In genomic region chr11:123404626-123405025, GRCh38 we compare ENCODE assay signal across 23 cellular contexts. TPM values are rescaled to one million over a fixed set of nuclear protein-coding genes. Genes with fewer than 3 reads are reported as not detected.
DNase-seq lines count a peak whose midpoint lies in the region; TF ChIP-seq lines count a peak whose summit lies in the region.
"Had no signal": no experiment of that assay in that cellular context is flagged by ENCODE, and none has a peak within 500 bp of the region (broad histone marks: within the 10 kb centered on the region; RNA-seq: fewer than 3 reads in every experiment).

No MANE protein-coding gene starts in this region.

- peaks cover 4% of the 10 kb centered on the region for H3K4me1 ChIP-seq in HAP-1
- H3K4me1 ChIP-seq: body of pancreas, right lobe of liver, SJCRH30 had no signal

- no peaks in the 10 kb centered on the region for H3K9me3 Mint-ChIP-seq in T-helper 1 cell treated with Interleukin-12 subunit alpha and Interleukin-12 subunit beta and Interleukin-4 antibody, amounts not matched to agents 30 μg/mL and 1 μg/mL, for 36 hours
- H3K9me3 Mint-ChIP-seq: type B pancreatic cell had no signal

- peaks cover 43% of the 10 kb centered on the region for H3K4me1 Mint-ChIP-seq in T-helper 1 cell treated with Interleukin-12 subunit alpha and Interleukin-12 subunit beta and Interleukin-4 antibody, amounts not matched to agents 30 μg/mL and 1 μg/mL, for 36 hours (ENCODE audit: low read depth)

- in situ Hi-C loops in G401 (cut with HindIII; ENCODE audit: low sequenced_read_pairs) (no loop called here), HAP-1 (cut with MboI; ENCODE audit: low sequenced_read_pairs) (loop anchor here (5.0 kb wide), 2 partner anchors 73 to 102 kb away; no protein-coding TSS in a partner anchor)

- H3K9me3 ChIP-seq in HAP-1 = no peaks in the 10 kb centered on the region
- H3K9me3 ChIP-seq: BE2C, body of pancreas, right lobe of liver, SJCRH30 had no signal

- no peaks in the 10 kb centered on the region for H3K27me3 Mint-ChIP-seq in T-helper 1 cell treated with Interleukin-12 subunit alpha and Interleukin-12 subunit beta and Interleukin-4 antibody, amounts not matched to agents 30 μg/mL and 1 μg/mL, for 36 hours (ENCODE audit: low read depth)

- peak overlapping the region; percentile 13 for H3K27ac Mint-ChIP-seq in T-helper 1 cell treated with Interleukin-12 subunit alpha and Interleukin-12 subunit beta and Interleukin-4 antibody, amounts not matched to agents 30 μg/mL and 1 μg/mL, for 36 hours
- H3K27ac Mint-ChIP-seq: type B pancreatic cell had no signal

- H3K4me3 Mint-ChIP-seq in T-helper 1 cell treated with Interleukin-12 subunit alpha and Interleukin-12 subunit beta and Interleukin-4 antibody, amounts not matched to agents 30 μg/mL and 1 μg/mL, for 36 hours = no peak overlapping the region
- H3K4me3 Mint-ChIP-seq: type B pancreatic cell had no signal

- no peak for TF ChIP-seq CTCF in epithelial cell of esophagus (IDR thresholded peaks at IDR 0.05; ENCODE audit: insufficient read depth, low read depth, low read length, missing control alignments)

- no peaks in the 10 kb centered on the region for H3K36me3 ChIP-seq in HAP-1 (replicated peaks)
- H3K36me3 ChIP-seq: BE2C, right lobe of liver, SJCRH30 had no signal

- DNase-seq in T-helper 1 cell = no peak
- DNase-seq in G401 (ENCODE audit: low spot score) = peak; percentile 34
- peak; percentile 48 for DNase-seq in NCI-H446 treated with DMSO at 0.1 percent for 48 hours (lab: John Stamatoyannopoulos, UW)
- peak; percentile 38 for DNase-seq in epithelial cell of esophagus (ENCODE audit: low read depth)
- no peak for DNase-seq in NCI-H2171 (lab: John Stamatoyannopoulos, UW)
- DNase-seq in HK-2 (ENCODE audit: unreplicated experiment) = no peak
- DNase-seq in HAP-1 (ENCODE audit: low spot score in 2 of 2) = no peak
- DNase-seq: activated CD4-positive, alpha-beta T cell treated with anti-CD3 and anti-CD28 coated beads for 1 hour; activated gamma-delta T cell treated with Interleukin-2 at 50 U/mL for 16 hours; activated T-cell treated with anti-CD3 and anti-CD28 coated beads, Interleukin-2, amount 50 U/mL, for 1 hour; BE2C; body of pancreas; DMS153; kidney glomerular epithelial cell; NCI-H1092 treated with DMSO at 0.1 percent for 48 hours; NCI-H1930; right lobe of liver; SJCRH30; stimulated activated CD4-positive, alpha-beta T cell treated with anti-CD3 and anti-CD28 coated beads, Interleukin-12 subunit alpha, Interleukin-12 subunit beta, amount 100 ng/mL, for 4 hours; stimulated activated CD4-positive, alpha-beta T cell treated with anti-CD3 and anti-CD28 coated beads, Interleukin-4, amount 100 ng/mL, for 1 hour had no signal

- H3K4me3 ChIP-seq in epithelial cell of esophagus (ENCODE audit: low read length) = no peak overlapping the region
- no peak overlapping the region for H3K4me3 ChIP-seq in HAP-1
- H3K4me3 ChIP-seq: body of pancreas, lung, right lobe of liver, SJCRH30 had no signal

- no peaks in the 10 kb centered on the region for H3K27me3 ChIP-seq in HAP-1 (ENCODE audit: low read depth)
- H3K27me3 ChIP-seq: BE2C, body of pancreas, right lobe of liver, SJCRH30 had no signal

- peaks cover 17% of the 10 kb centered on the region for H3K36me3 Mint-ChIP-seq in T-helper 1 cell treated with Interleukin-12 subunit alpha and Interleukin-12 subunit beta and Interleukin-4 antibody, amounts not matched to agents 30 μg/mL and 1 μg/mL, for 36 hours (ENCODE audit: low read depth)
- H3K36me3 Mint-ChIP-seq: type B pancreatic cell had no signal

RNA-seq across cellular contexts. Expression of gene GRAMD1B, which starts 25.4 kb away (rescaled TPM):
- 31.0 and 33.3 TPM in 2 replicates for total RNA-seq in G401 (2014; rRNA removed; shearing (Covaris generic))

Comparison
In these comparisons a context has a peak if more than half of its experiments do, and no peak if none do; other contexts are left out.
1. DNase-seq: peak in G401 (single experiment), NCI-H446 treated with DMSO at 0.1 percent for 48 hours (single experiment) and epithelial cell of esophagus (single experiment); none in T-helper 1 cell (0 of 5), NCI-H2171 (single experiment), HK-2 (single experiment) and HAP-1 (0 of 2).